Comparison of ENCODE assay signal across 1 cellular context in the genomic region with DNA sequence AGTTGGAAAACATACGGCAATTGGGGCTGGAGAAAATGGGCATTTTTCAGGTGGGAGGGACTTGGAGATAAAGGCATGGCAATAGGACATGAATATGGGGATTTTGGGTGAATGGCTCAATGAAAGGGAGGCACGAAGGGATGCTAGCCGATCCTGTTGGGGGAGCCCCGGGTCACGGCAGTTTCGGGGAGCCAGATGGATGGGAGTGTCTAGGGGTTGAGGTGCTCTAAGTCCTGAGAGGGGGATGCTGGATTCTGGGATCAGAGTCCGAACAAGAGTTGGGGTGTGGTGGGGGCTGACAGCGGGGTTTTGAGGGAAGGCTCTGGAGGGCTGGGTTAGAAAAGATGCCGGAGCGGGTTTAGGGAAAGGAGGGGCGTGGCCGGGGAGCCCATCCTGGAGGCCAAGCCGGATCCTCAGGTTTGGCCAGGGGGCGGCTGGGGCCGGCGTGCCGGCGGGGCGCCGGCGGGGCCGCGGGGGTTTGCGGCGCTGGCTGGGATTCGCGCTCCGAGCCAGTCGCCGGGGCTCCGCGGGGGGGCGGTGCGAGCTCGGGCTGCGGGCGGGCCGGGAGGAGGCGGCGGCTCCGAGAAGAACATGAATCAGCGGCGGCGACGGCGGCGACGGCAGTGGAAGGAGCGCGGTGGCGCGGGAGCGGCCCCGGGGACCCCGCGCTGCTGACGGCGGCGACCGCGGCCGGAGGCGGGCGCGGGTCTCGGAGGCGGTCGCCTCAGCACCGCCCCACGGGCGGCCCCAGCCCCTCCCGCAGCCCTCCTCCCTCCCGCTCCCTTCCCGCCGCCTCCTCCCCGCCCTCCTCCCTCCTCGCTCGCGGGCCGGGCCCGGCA.
TF ChIP-seq lines count a peak whose summit lies in the region.

A gene (plus strand): TSS at position 813 of the 839 bp plus-strand sequence. CDS start 46 bp downstream, outside the sequence.

TF ChIP-seq in H1, 55 proteins besides CTCF, POLR2A, EP300 and RAD21:
- no peak for TF ChIP-seq POU5F1 (IDR thresholded peaks at IDR 0.05; ENCODE audit: low read depth, low read length)
- TF ChIP-seq NRF1 (IDR thresholded peaks at IDR 0.05; ENCODE audit: low read depth, low read length) = no peak
- TF ChIP-seq RNF2 (IDR thresholded peaks at IDR 0.05; ENCODE audit: borderline replicate concordance, low read depth, low read length, missing control alignments, poor library complexity, severe bottlenecking) = no peak
- no peak for TF ChIP-seq SIRT6 (IDR thresholded peaks at IDR 0.05; ENCODE audit: low read length)
- TF ChIP-seq, protein P1, sequence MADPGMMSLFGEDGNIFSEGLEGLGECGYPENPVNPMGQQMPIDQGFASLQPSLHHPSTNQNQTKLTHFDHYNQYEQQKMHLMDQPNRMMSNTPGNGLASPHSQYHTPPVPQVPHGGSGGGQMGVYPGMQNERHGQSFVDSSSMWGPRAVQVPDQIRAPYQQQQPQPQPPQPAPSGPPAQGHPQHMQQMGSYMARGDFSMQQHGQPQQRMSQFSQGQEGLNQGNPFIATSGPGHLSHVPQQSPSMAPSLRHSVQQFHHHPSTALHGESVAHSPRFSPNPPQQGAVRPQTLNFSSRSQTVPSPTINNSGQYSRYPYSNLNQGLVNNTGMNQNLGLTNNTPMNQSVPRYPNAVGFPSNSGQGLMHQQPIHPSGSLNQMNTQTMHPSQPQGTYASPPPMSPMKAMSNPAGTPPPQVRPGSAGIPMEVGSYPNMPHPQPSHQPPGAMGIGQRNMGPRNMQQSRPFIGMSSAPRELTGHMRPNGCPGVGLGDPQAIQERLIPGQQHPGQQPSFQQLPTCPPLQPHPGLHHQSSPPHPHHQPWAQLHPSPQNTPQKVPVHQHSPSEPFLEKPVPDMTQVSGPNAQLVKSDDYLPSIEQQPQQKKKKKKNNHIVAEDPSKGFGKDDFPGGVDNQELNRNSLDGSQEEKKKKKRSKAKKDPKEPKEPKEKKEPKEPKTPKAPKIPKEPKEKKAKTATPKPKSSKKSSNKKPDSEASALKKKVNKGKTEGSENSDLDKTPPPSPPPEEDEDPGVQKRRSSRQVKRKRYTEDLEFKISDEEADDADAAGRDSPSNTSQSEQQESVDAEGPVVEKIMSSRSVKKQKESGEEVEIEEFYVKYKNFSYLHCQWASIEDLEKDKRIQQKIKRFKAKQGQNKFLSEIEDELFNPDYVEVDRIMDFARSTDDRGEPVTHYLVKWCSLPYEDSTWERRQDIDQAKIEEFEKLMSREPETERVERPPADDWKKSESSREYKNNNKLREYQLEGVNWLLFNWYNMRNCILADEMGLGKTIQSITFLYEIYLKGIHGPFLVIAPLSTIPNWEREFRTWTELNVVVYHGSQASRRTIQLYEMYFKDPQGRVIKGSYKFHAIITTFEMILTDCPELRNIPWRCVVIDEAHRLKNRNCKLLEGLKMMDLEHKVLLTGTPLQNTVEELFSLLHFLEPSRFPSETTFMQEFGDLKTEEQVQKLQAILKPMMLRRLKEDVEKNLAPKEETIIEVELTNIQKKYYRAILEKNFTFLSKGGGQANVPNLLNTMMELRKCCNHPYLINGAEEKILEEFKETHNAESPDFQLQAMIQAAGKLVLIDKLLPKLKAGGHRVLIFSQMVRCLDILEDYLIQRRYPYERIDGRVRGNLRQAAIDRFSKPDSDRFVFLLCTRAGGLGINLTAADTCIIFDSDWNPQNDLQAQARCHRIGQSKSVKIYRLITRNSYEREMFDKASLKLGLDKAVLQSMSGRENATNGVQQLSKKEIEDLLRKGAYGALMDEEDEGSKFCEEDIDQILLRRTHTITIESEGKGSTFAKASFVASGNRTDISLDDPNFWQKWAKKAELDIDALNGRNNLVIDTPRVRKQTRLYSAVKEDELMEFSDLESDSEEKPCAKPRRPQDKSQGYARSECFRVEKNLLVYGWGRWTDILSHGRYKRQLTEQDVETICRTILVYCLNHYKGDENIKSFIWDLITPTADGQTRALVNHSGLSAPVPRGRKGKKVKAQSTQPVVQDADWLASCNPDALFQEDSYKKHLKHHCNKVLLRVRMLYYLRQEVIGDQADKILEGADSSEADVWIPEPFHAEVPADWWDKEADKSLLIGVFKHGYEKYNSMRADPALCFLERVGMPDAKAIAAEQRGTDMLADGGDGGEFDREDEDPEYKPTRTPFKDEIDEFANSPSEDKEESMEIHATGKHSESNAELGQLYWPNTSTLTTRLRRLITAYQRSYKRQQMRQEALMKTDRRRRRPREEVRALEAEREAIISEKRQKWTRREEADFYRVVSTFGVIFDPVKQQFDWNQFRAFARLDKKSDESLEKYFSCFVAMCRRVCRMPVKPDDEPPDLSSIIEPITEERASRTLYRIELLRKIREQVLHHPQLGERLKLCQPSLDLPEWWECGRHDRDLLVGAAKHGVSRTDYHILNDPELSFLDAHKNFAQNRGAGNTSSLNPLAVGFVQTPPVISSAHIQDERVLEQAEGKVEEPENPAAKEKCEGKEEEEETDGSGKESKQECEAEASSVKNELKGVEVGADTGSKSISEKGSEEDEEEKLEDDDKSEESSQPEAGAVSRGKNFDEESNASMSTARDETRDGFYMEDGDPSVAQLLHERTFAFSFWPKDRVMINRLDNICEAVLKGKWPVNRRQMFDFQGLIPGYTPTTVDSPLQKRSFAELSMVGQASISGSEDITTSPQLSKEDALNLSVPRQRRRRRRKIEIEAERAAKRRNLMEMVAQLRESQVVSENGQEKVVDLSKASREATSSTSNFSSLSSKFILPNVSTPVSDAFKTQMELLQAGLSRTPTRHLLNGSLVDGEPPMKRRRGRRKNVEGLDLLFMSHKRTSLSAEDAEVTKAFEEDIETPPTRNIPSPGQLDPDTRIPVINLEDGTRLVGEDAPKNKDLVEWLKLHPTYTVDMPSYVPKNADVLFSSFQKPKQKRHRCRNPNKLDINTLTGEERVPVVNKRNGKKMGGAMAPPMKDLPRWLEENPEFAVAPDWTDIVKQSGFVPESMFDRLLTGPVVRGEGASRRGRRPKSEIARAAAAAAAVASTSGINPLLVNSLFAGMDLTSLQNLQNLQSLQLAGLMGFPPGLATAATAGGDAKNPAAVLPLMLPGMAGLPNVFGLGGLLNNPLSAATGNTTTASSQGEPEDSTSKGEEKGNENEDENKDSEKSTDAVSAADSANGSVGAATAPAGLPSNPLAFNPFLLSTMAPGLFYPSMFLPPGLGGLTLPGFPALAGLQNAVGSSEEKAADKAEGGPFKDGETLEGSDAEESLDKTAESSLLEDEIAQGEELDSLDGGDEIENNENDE (IDR thresholded peaks at IDR 0.05; ENCODE audit: insufficient replicate concordance, low read length) = no peak
- peak; percentile 58; the same call in 1 of the 2 replicates for TF ChIP-seq TAF1 (IDR thresholded peaks at IDR 0.05; ENCODE audit: low read depth, low read length)
- TF ChIP-seq ASH2L (IDR thresholded peaks at IDR 0.05; ENCODE audit: low read length) = peak; percentile 4
- no peak for TF ChIP-seq KDM4A (IDR thresholded peaks at IDR 0.05; ENCODE audit: low read depth, low read length, severe bottlenecking)
- no peak for TF ChIP-seq GTF2F1 (IDR thresholded peaks at IDR 0.05; ENCODE audit: borderline replicate concordance, low read depth, low read length)
- TF ChIP-seq RFX5 (IDR thresholded peaks at IDR 0.05; ENCODE audit: borderline replicate concordance, low read depth, low read length) = no peak
- TF ChIP-seq, protein P2, sequence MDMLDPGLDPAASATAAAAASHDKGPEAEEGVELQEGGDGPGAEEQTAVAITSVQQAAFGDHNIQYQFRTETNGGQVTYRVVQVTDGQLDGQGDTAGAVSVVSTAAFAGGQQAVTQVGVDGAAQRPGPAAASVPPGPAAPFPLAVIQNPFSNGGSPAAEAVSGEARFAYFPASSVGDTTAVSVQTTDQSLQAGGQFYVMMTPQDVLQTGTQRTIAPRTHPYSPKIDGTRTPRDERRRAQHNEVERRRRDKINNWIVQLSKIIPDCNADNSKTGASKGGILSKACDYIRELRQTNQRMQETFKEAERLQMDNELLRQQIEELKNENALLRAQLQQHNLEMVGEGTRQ (IDR thresholded peaks at IDR 0.05; ENCODE audit: low read length) = no peak
- TF ChIP-seq FOSL1 (IDR thresholded peaks at IDR 0.05; ENCODE audit: insufficient read depth, low read depth, low read length) = no peak
- no peak for TF ChIP-seq CHD2 (IDR thresholded peaks at IDR 0.05; ENCODE audit: low read length)
- no peak for TF ChIP-seq JUN (IDR thresholded peaks at IDR 0.05; ENCODE audit: low read depth, low read length)
- TF ChIP-seq SIX5 (IDR thresholded peaks at IDR 0.05; ENCODE audit: low read depth, low read length) = no peak
- TF ChIP-seq SP4 (IDR thresholded peaks at IDR 0.05; ENCODE audit: low read length) = no peak
- TF ChIP-seq EGR1 (IDR thresholded peaks at IDR 0.05; ENCODE audit: borderline replicate concordance, low read depth, low read length) = peak; percentile 21; the same call in 1 of the 2 replicates
- TF ChIP-seq PHF8 (conservative IDR thresholded peaks at IDR 0.05; ENCODE audit: low read depth, low read length) = peak; percentile 16; the same call in 1 of the 2 replicates
- TF ChIP-seq, protein P3, sequence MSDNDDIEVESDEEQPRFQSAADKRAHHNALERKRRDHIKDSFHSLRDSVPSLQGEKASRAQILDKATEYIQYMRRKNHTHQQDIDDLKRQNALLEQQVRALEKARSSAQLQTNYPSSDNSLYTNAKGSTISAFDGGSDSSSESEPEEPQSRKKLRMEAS (IDR thresholded peaks at IDR 0.05) = no peak
- TF ChIP-seq CTBP2 (IDR thresholded peaks at IDR 0.05; ENCODE audit: borderline replicate concordance, insufficient read depth, insufficient read length, low read length) = no peak
- TF ChIP-seq, protein P4, sequence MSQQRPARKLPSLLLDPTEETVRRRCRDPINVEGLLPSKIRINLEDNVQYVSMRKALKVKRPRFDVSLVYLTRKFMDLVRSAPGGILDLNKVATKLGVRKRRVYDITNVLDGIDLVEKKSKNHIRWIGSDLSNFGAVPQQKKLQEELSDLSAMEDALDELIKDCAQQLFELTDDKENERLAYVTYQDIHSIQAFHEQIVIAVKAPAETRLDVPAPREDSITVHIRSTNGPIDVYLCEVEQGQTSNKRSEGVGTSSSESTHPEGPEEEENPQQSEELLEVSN (IDR thresholded peaks at IDR 0.05) = no peak
